19 cellular contexts compared by ENCODE assay signal in genomic region chr20:61587910-61588309, GRCh38.
DNase-seq lines count a peak whose midpoint lies in the region; ATAC-seq, FAIRE-seq and TF ChIP-seq lines count a peak whose summit lies in the region.
"Had no signal": no experiment of that assay in that cellular context is flagged by ENCODE, and none has a peak within 500 bp of the region (broad histone marks: within the 10 kb centered on the region; RNA-seq: fewer than 3 reads in every experiment).

No MANE protein-coding gene starts in this region.

- H3K4me1 ChIP-seq in ACC112 (ENCODE audit: control insufficient read depth, insufficient read depth, low read length, unreplicated experiment) (peaks cover 22% of the 10 kb centered on the region), IMR-90 (ENCODE audit: control insufficient read depth, insufficient read depth, low read length) (peaks cover 10% of the 10 kb centered on the region), keratinocyte (ENCODE audit: control insufficient read depth, extremely low read depth, insufficient read depth, low read length) (peaks cover 11% of the 10 kb centered on the region), osteoblast (ENCODE audit: insufficient read depth, low read length) (peaks cover 4% of the 10 kb centered on the region)

- H2AK9ac ChIP-seq in IMR-90 (replicated peaks; ENCODE audit: low read depth, low read length, poor library complexity) = no peak overlapping the region

- peak overlapping the region; percentile 89 for H3K4ac ChIP-seq in IMR-90 (ENCODE audit: low read depth, low read length)

- H4K5ac ChIP-seq in IMR-90 (ENCODE audit: low read depth, low read length) = peak overlapping the region; percentile 50; the same call in 1 of the 2 replicates

- peak overlapping the region; percentile 89 for H2BK120ac ChIP-seq in IMR-90 (ENCODE audit: low read depth, low read length)

- BruUV-seq in IMR-90 (replicated peaks; lab: Mats Ljungman, UMichigan) = no TSS peak

- in situ Hi-C loops in IMR-90 (cut with MboI; ENCODE audit: low sequenced_read_pairs) = no loop called here

- H3K9ac ChIP-seq in IMR-90 (ENCODE audit: low read depth, low read length) = peak overlapping the region; percentile 40; the same call in 1 of the 2 replicates
- no peak overlapping the region for H3K9ac ChIP-seq in keratinocyte (ENCODE audit: control insufficient read depth, extremely low read depth, insufficient read depth, low read length)

- peak overlapping the region; percentile 81 for H4K91ac ChIP-seq in IMR-90 (ENCODE audit: insufficient read depth, low read depth, low read length)

- no peak for TF ChIP-seq RAD21 in IMR-90 (IDR thresholded peaks at IDR 0.05; ENCODE audit: low read length)

- H2AFZ ChIP-seq in ACC112 (ENCODE audit: low read length, unreplicated experiment) (no peak overlapping the region), IMR-90 (replicated peaks; ENCODE audit: low read length, poor library complexity) (peak overlapping the region; percentile 47), keratinocyte (ENCODE audit: control insufficient read depth, low read length) (no peak overlapping the region), osteoblast (ENCODE audit: low read length) (no peak overlapping the region)

- intact Hi-C loops in IMR-90 (cut with micrococcal nuclease) = loop anchor here (2.0 kb wide), 1 partner anchor 31 kb away; no protein-coding TSS in a partner anchor

- POLR2A ChIA-PET in IMR-90 (lab: Charles Lee; ENCODE audit: unreplicated experiment) = no interaction called here

- dilution Hi-C loops in IMR-90 (cut with HindIII; ENCODE audit: low sequenced_read_pairs, unreplicated experiment) (no loop called here), keratinocyte (cut with MboI; ENCODE audit: extremely low pct_ligation_motif_present, low sequenced_read_pairs) (no loop called here)

- H4K8ac ChIP-seq in IMR-90 (ENCODE audit: low read depth in 2 of 2, low read length in 2 of 2) = peak overlapping the region; percentile 37 to 65; a peak in 2 of 4 replicates

- CTCF ChIA-PET in IMR-90 (lab: Yijun Ruan, JAX) = no interaction called here

- H4K20me1 ChIP-seq in IMR-90 (ENCODE audit: insufficient read depth, low read length) = peaks cover 4% of the 10 kb centered on the region; the same call in 1 of the 2 replicates
- H4K20me1 ChIP-seq in keratinocyte (ENCODE audit: control insufficient read depth, extremely low read depth, insufficient read depth, low read length) = peaks cover 5% of the 10 kb centered on the region
- no peaks in the 10 kb centered on the region for H4K20me1 ChIP-seq in osteoblast (ENCODE audit: insufficient read depth, low read length)

- TF ChIP-seq POLR2A in IMR-90 (IDR thresholded peaks at IDR 0.05; ENCODE audit: low read depth, low read length) = no peak

- peak overlapping the region; percentile 14; the same call in 1 of the 2 replicates for H3K56ac ChIP-seq in IMR-90 (ENCODE audit: extremely low read depth, insufficient read depth, low read length)

- peak overlapping the region; percentile 83 for H2BK20ac ChIP-seq in IMR-90 (ENCODE audit: low read depth, low read length)

- H2AK5ac ChIP-seq in IMR-90 (ENCODE audit: low read depth, low read length) = peak overlapping the region; percentile 62; the same call in 1 of the 2 replicates

- no CpG with 5 or more reads among the region's 10 CpGs for WGBS in IMR-90 (ENCODE audit: extremely low coverage in 2 of 2, insufficient read length in 1 of 2), 2 experiments

- no peak for DNase-seq in IMR-90
- no peak for DNase-seq in keratinocyte (ENCODE audit: low read depth, low spot score)
- peak; percentile 37 for DNase-seq in osteoblast (ENCODE audit: insufficient read length, low spot score, missing footprints)
- DNase-seq in NCI-H82 (lab: John Stamatoyannopoulos, UW) = no peak
- no peak for DNase-seq in stimulated activated naive CD4-positive, alpha-beta T cell (lab: John Stamatoyannopoulos, UW)
- no peak for DNase-seq in medulla oblongata (ENCODE audit: extremely low spot score)
- DNase-seq: C1 segment of cervical spinal cord; CD8-positive, alpha-beta memory T cell; DMS53; KG1; MV-4-11; NCI-H1694 treated with DMSO at 0.1 percent for 48 hours; NCI-H774; OCI-M1; SHP77 had no signal

- TF ChIP-seq CTCF in IMR-90 (conservative IDR thresholded peaks at IDR 0.05; ENCODE audit: low read depth, low read length) (no peak), keratinocyte (optimal IDR thresholded peaks at IDR 0.05 in 1 of 3, IDR thresholded peaks at IDR 0.05 in 1 of 3, conservative IDR thresholded peaks at IDR 0.05 in 1 of 3; ENCODE audit: extremely low read depth in 1 of 3, insufficient read depth in 2 of 3, low read length in 3 of 3) (no peak), osteoblast (IDR thresholded peaks at IDR 0.05; ENCODE audit: extremely low read depth, low read depth, low read length) (no peak)

- H3K27me3 ChIP-seq in ACC112 (ENCODE audit: insufficient read depth, low read length) (no peaks in the 10 kb centered on the region), IMR-90 (ENCODE audit: control insufficient read depth, insufficient read depth, low read length) (peaks cover 4% of the 10 kb centered on the region; the same call in 1 of the 2 replicates), keratinocyte (ENCODE audit: control insufficient read depth, extremely low read depth, insufficient read depth, low read length) (peaks cover under 1% of the 10 kb centered on the region), osteoblast (ENCODE audit: insufficient read depth, low read length) (no peaks in the 10 kb centered on the region)

- H3K4me2 ChIP-seq in IMR-90 (ENCODE audit: low read depth, low read length) (peak overlapping the region; percentile 93), keratinocyte (ENCODE audit: control insufficient read depth, extremely low read depth, insufficient read depth, low read depth, low read length) (peak overlapping the region; percentile 81), osteoblast (ENCODE audit: insufficient read depth, low read length) (no peak overlapping the region)

- H3K36me3 ChIP-seq in ACC112 (ENCODE audit: insufficient read depth, low read length) (no peaks in the 10 kb centered on the region), IMR-90 (ENCODE audit: control insufficient read depth, insufficient read depth, low read length) (no peaks in the 10 kb centered on the region), keratinocyte (ENCODE audit: control insufficient read depth in 2 of 2, extremely low read depth in 1 of 2, insufficient read depth in 2 of 2, low read length in 2 of 2) (no peaks in the 10 kb centered on the region), osteoblast (ENCODE audit: insufficient read depth, low read length) (no peaks in the 10 kb centered on the region)

- H3K9me3 ChIP-seq in IMR-90 (ENCODE audit: control insufficient read depth, insufficient read depth, low read length) = peaks cover 9% of the 10 kb centered on the region
- H3K9me3 ChIP-seq in keratinocyte (ENCODE audit: control insufficient read depth, low read depth, low read length) = peaks cover 3% of the 10 kb centered on the region
- H3K9me3 ChIP-seq in osteoblast (ENCODE audit: low read depth, low read length) = no peaks in the 10 kb centered on the region

- H3K14ac ChIP-seq in IMR-90 (replicated peaks; ENCODE audit: low read depth, low read length) = peak overlapping the region; percentile 71; the same call in 1 of the 2 replicates

- no peak for FAIRE-seq in keratinocyte (lab: Jason Lieb, UNC)
- FAIRE-seq: GM12878, HepG2 had no signal

- no peaks in the 10 kb centered on the region for H3K79me1 ChIP-seq in IMR-90 (ENCODE audit: low read depth in 1 of 2, low read length in 2 of 2)

- H3K23ac ChIP-seq in IMR-90 (ENCODE audit: low read depth, low read length) = peak overlapping the region; percentile 93

- H3K79me2 ChIP-seq in ACC112 (ENCODE audit: control insufficient read depth, insufficient read depth, low read length, unreplicated experiment) (no peaks in the 10 kb centered on the region), keratinocyte (ENCODE audit: control insufficient read depth, insufficient read depth, low read length) (no peaks in the 10 kb centered on the region), osteoblast (ENCODE audit: insufficient read depth, low read length) (no peaks in the 10 kb centered on the region)

- H3K4me3 ChIP-seq in ACC112 (ENCODE audit: low read depth, low read length) (peak overlapping the region; percentile 68; the same call in 1 of the 2 replicates), IMR-90 (ENCODE audit: insufficient read depth, low read depth, low read length) (no peak overlapping the region), keratinocyte (ENCODE audit: control insufficient read depth in 2 of 3, extremely low read depth in 1 of 3, insufficient read depth in 2 of 3, low read depth in 1 of 3, low read length in 3 of 3) (no peak overlapping the region), osteoblast (ENCODE audit: insufficient read depth, low read length) (no peak overlapping the region)
- H3K4me3 ChIP-seq: GM12878 had no signal

- no peak overlapping the region for H3K27ac ChIP-seq in ACC112 (ENCODE audit: low read depth, low read length)
- peak overlapping the region; percentile 69 for H3K27ac ChIP-seq in IMR-90 (ENCODE audit: insufficient read depth, low read length)
- no peak overlapping the region for H3K27ac ChIP-seq in keratinocyte (ENCODE audit: control insufficient read depth, insufficient read depth, low read length)
- H3K27ac ChIP-seq in osteoblast (ENCODE audit: low read depth, low read length) = no peak overlapping the region

- H2BK5ac ChIP-seq in IMR-90 (ENCODE audit: low read depth, low read length, poor library complexity, severe bottlenecking) = peak overlapping the region; percentile 66

- ATAC-seq in IMR-90 (ENCODE audit: low read depth) = no peak
- no peak for ATAC-seq in GM21619 (IDR thresholded peaks at IDR 0.05; ENCODE audit: unreplicated experiment)
- ATAC-seq: GM12878, HepG2 had no signal

- peak overlapping the region; percentile 53; the same call in 2 of the 3 replicates for H2BK15ac ChIP-seq in IMR-90 (ENCODE audit: low read depth, low read length)

- H3K18ac ChIP-seq in IMR-90 (ENCODE audit: low read depth, low read length) = peak overlapping the region; percentile 62

- H3K9me1 ChIP-seq in IMR-90 (ENCODE audit: insufficient read depth, low read length) (peaks cover 11% of the 10 kb centered on the region), keratinocyte (ENCODE audit: control insufficient read depth, extremely low read depth, insufficient read depth, low read length) (no peaks in the 10 kb centered on the region)

TF ChIP-seq in IMR-90, 13 proteins besides CTCF, POLR2A, EP300 and RAD21 (continues in another document):
- no peak for TF ChIP-seq CHD1 (IDR thresholded peaks at IDR 0.05; ENCODE audit: low read depth, low read length)
- TF ChIP-seq NFE2L2 (IDR thresholded peaks at IDR 0.05; ENCODE audit: low read depth, low read length) = no peak
- no peak for TF ChIP-seq BHLHE40 (IDR thresholded peaks at IDR 0.05; ENCODE audit: low read depth, low read length)
- no peak for TF ChIP-seq CEBPB (IDR thresholded peaks at IDR 0.05; ENCODE audit: low read depth, low read length)
- TF ChIP-seq RCOR1 (IDR thresholded peaks at IDR 0.05; ENCODE audit: insufficient replicate concordance, low read length) = no peak
- TF ChIP-seq MAZ (IDR thresholded peaks at IDR 0.05; ENCODE audit: borderline replicate concordance, low read depth, low read length) = no peak
